In the genomic region with DNA sequence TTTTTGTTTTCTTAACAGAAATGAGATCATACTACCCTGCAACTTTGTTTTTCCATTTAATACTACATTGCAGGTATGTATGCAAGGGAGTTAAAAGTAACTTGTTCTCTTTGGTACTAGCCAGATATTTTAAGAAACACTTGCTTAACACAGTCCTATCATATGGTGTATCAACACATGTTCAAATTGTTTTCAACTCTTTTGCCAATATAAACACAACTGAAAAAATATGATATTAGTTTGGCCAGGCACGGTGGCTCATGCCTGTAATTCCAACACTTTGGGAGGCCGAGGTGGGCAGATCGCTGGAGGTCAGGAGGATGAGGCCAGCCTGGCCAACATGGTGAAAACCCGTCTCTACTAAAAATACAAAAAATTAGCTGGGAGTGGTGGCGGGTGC, we compare ENCODE assay signal across 19 cellular contexts.
"Had no signal": no experiment of that assay in that cellular context is flagged by ENCODE, and none has a peak within 500 bp of the region (broad histone marks: within the 10 kb centered on the region; RNA-seq: fewer than 3 reads in every experiment).

No MANE protein-coding gene starts in this region.

- DNase-seq: dorsolateral prefrontal cortex; effector CD8-positive, alpha-beta T cell; gastrocnemius medialis; heart right ventricle; hypothalamus; kidney glomerular epithelial cell; naive thymus-derived CD4-positive, alpha-beta T cell; nephron progenitor cell; psoas muscle; retina; right lobe of liver; stimulated activated CD4-positive, alpha-beta T cell treated with anti-CD3 and anti-CD28 coated beads, Interleukin-4, amount 100 ng/mL, for 4 hours; stimulated activated naive CD4-positive, alpha-beta T cell; stomach; substantia nigra; trophoblast cell had no signal

- H3K27me3 Mint-ChIP-seq: naive thymus-derived CD4-positive, alpha-beta T cell had no signal

- H3K27ac Mint-ChIP-seq: nephron progenitor cell had no signal

- H3K4me3 Mint-ChIP-seq: naive thymus-derived CD4-positive, alpha-beta T cell; nephron progenitor cell had no signal

- H3K4me3 ChIP-seq: coronary artery, dorsolateral prefrontal cortex, esophagus muscularis mucosa, gastrocnemius medialis, heart right ventricle, psoas muscle, right lobe of liver, stomach, thoracic aorta had no signal

- H3K9me3 Mint-ChIP-seq: naive thymus-derived CD4-positive, alpha-beta T cell; nephron progenitor cell had no signal

- H3K4me1 Mint-ChIP-seq: nephron progenitor cell had no signal

- ATAC-seq: gastrocnemius medialis; heart right ventricle; naive thymus-derived CD4-positive, alpha-beta T cell; psoas muscle; right lobe of liver had no signal
